In genomic region chr13:37369618-37370017, GRCh38 we compare ENCODE assay signal across 21 cellular contexts.
DNase-seq lines count a peak whose midpoint lies in the region; ATAC-seq and TF ChIP-seq lines count a peak whose summit lies in the region.
"Had no signal": no experiment of that assay in that cellular context is flagged by ENCODE, and none has a peak within 500 bp of the region (broad histone marks: within the 10 kb centered on the region; RNA-seq: fewer than 3 reads in every experiment).

No MANE protein-coding gene starts in this region.

- no peaks in the 10 kb centered on the region for H3K9me3 Mint-ChIP-seq in activated CD8-positive, alpha-beta T cell treated with anti-CD3 and anti-CD28 coated beads, Interleukin-2, amount 10 ng/mL, durations not matched to agents 7 days and 5 days (ENCODE audit: insufficient read depth)
- H3K9me3 Mint-ChIP-seq: activated T-cell treated with anti-CD3 and anti-CD28 coated beads, Interleukin-2, amount 50 U/mL, for 4 hours had no signal

- ATAC-seq in activated CD8-positive, alpha-beta T cell treated with anti-CD3 and anti-CD28 coated beads, Interleukin-2, amount 10 ng/mL, durations not matched to agents 7 days and 5 days = no peak
- ATAC-seq: activated CD4-positive, CD25-positive, alpha-beta regulatory T cell treated with anti-CD3 and anti-CD28 coated beads, Interleukin-2, amount 50 U/mL, for 24 hours; activated T-cell treated with anti-CD3 and anti-CD28 coated beads, Interleukin-2, amount 50 U/mL, for 4 hours; left cardiac atrium; natural killer cell treated with Interleukin-12 subunit alpha and Interleukin-12 subunit beta and Interleukin-15 and Interleukin-18, amount 100 ng/mL, for 72 hours had no signal

- H3K4me3 Mint-ChIP-seq in activated CD8-positive, alpha-beta T cell treated with anti-CD3 and anti-CD28 coated beads, Interleukin-2, amount 10 ng/mL, durations not matched to agents 7 days and 5 days = no peak overlapping the region
- H3K4me3 Mint-ChIP-seq: activated naive CD4-positive, alpha-beta T cell treated with anti-CD3 and anti-CD28 coated beads for 36 hours; activated T-cell treated with anti-CD3 and anti-CD28 coated beads, Interleukin-2, amount 50 U/mL, for 4 hours; natural killer cell treated with Interleukin-12 subunit alpha and Interleukin-12 subunit beta and Interleukin-15 and Interleukin-18, amount 100 ng/mL, for 72 hours had no signal

- no peaks in the 10 kb centered on the region for H3K27me3 ChIP-seq in skeletal muscle satellite cell (ENCODE audit: control insufficient read depth, insufficient read depth, low read length)
- H3K27me3 ChIP-seq in vagina = no peaks in the 10 kb centered on the region
- H3K27me3 ChIP-seq: ascending aorta, colonic mucosa, tibial nerve had no signal

- H3K4me1 ChIP-seq in skeletal muscle satellite cell (ENCODE audit: control insufficient read depth, insufficient read depth, low read length) (peaks cover 17% of the 10 kb centered on the region), vagina (no peaks in the 10 kb centered on the region)
- H3K4me1 ChIP-seq: ascending aorta, colonic mucosa, tibial nerve had no signal

- no peak for TF ChIP-seq CTCF in fibroblast of mammary gland (conservative IDR thresholded peaks at IDR 0.05; ENCODE audit: control insufficient read depth, insufficient read depth, low read depth, low read length)
- TF ChIP-seq CTCF in vagina (IDR thresholded peaks at IDR 0.05) = no peak

- DNase-seq in HCEC 1CT (peak; percentile 67), astrocyte of the hippocampus (ENCODE audit: low read depth, low spot score) (peak; percentile 28), fibroblast of mammary gland (ENCODE audit: low read depth) (peak; percentile 41), vagina (ENCODE audit: extremely low spot score in 2 of 2) (no peak), OCI-M1 (lab: John Stamatoyannopoulos, UW) (no peak)
- DNase-seq in activated CD8-positive, alpha-beta T cell treated with anti-CD3 and anti-CD28 coated beads, Interleukin-2, amount 10 ng/mL, durations not matched to agents 7 days and 5 days = no peak
- DNase-seq: activated naive CD4-positive, alpha-beta T cell treated with anti-CD3 and anti-CD28 coated beads for 36 hours; activated T-cell treated with anti-CD3 and anti-CD28 coated beads, Interleukin-2, amount 50 U/mL, for 4 hours; AML-193; colonic mucosa; DMS79; left cardiac atrium; NCI-H2081 treated with DMSO at 0.1 percent for 48 hours; NCI-H524; stimulated activated naive CD4-positive, alpha-beta T cell treated with Interleukin-2 at 50 U/mL for 16 hours had no signal

- H3K36me3 ChIP-seq in skeletal muscle satellite cell (ENCODE audit: insufficient read depth, low read length) = no peaks in the 10 kb centered on the region
- no peaks in the 10 kb centered on the region for H3K36me3 ChIP-seq in vagina
- H3K36me3 ChIP-seq: ascending aorta, colonic mucosa, tibial nerve had no signal

- H3K4me1 Mint-ChIP-seq in activated CD8-positive, alpha-beta T cell treated with anti-CD3 and anti-CD28 coated beads, Interleukin-2, amount 10 ng/mL, durations not matched to agents 7 days and 5 days (ENCODE audit: low read depth) = no peaks in the 10 kb centered on the region

- CTCF ChIA-PET in activated CD8-positive, alpha-beta T cell treated with anti-CD3 and anti-CD28 coated beads, Interleukin-2, amount 10 ng/mL, durations not matched to agents 7 days and 5 days (lab: Charles Lee) = no interaction called here

- H3K27ac ChIP-seq in vagina = no peak overlapping the region
- H3K27ac ChIP-seq: ascending aorta, colonic mucosa, skin epidermis, tibial nerve had no signal

- H3K9me3 ChIP-seq in skeletal muscle satellite cell (replicated peaks; ENCODE audit: low read length) = no peaks in the 10 kb centered on the region
- H3K9me3 ChIP-seq in vagina = no peaks in the 10 kb centered on the region
- H3K9me3 ChIP-seq: ascending aorta, colonic mucosa, tibial nerve had no signal

- peak overlapping the region; percentile 34 for H3K4me2 ChIP-seq in skeletal muscle satellite cell (ENCODE audit: low read length)

- no peaks in the 10 kb centered on the region for H3K27me3 Mint-ChIP-seq in activated CD8-positive, alpha-beta T cell treated with anti-CD3 and anti-CD28 coated beads, Interleukin-2, amount 10 ng/mL, durations not matched to agents 7 days and 5 days (ENCODE audit: low read depth)
- H3K27me3 Mint-ChIP-seq: natural killer cell treated with Interleukin-12 subunit alpha and Interleukin-12 subunit beta and Interleukin-15 and Interleukin-18, amount 100 ng/mL, for 72 hours had no signal

- no peaks in the 10 kb centered on the region for H3K36me3 Mint-ChIP-seq in activated CD8-positive, alpha-beta T cell treated with anti-CD3 and anti-CD28 coated beads, Interleukin-2, amount 10 ng/mL, durations not matched to agents 7 days and 5 days (ENCODE audit: low read depth)
- H3K36me3 Mint-ChIP-seq: natural killer cell treated with Interleukin-12 subunit alpha and Interleukin-12 subunit beta and Interleukin-15 and Interleukin-18, amount 100 ng/mL, for 72 hours had no signal

- intact Hi-C loops in vagina (cut with DNase I) = no loop called here

- H3K9ac ChIP-seq in skeletal muscle satellite cell (ENCODE audit: low read depth, low read length) = no peak overlapping the region

- no peak overlapping the region for H3K4me3 ChIP-seq in fibroblast of mammary gland (ENCODE audit: control insufficient read depth, low read depth, low read length)
- no peak overlapping the region for H3K4me3 ChIP-seq in skeletal muscle satellite cell (ENCODE audit: low read length)
- no peak overlapping the region for H3K4me3 ChIP-seq in vagina
- H3K4me3 ChIP-seq: ascending aorta, colonic mucosa, skin epidermis, tibial nerve had no signal

- TF ChIP-seq POLR2A in vagina (IDR thresholded peaks at IDR 0.05) = no peak

- POLR2A ChIA-PET in activated CD8-positive, alpha-beta T cell treated with anti-CD3 and anti-CD28 coated beads, Interleukin-2, amount 10 ng/mL, durations not matched to agents 7 days and 5 days (lab: Charles Lee) = no interaction called here

- no peak overlapping the region for H3K27ac Mint-ChIP-seq in activated CD8-positive, alpha-beta T cell treated with anti-CD3 and anti-CD28 coated beads, Interleukin-2, amount 10 ng/mL, durations not matched to agents 7 days and 5 days
- H3K27ac Mint-ChIP-seq: activated naive CD4-positive, alpha-beta T cell treated with anti-CD3 and anti-CD28 coated beads for 36 hours; natural killer cell treated with Interleukin-12 subunit alpha and Interleukin-12 subunit beta and Interleukin-15 and Interleukin-18, amount 100 ng/mL, for 72 hours had no signal

Comparison
In these comparisons a context has a peak if more than half of its experiments do, and no peak if none do; other contexts are left out.
1. DNase-seq: peak in HCEC 1CT (single experiment), astrocyte of the hippocampus (single experiment) and fibroblast of mammary gland (single experiment); none in vagina (0 of 2), OCI-M1 (single experiment) and activated CD8-positive, alpha-beta T cell treated with anti-CD3 and anti-CD28 coated beads, Interleukin-2, amount 10 ng/mL, durations not matched to agents 7 days and 5 days (single experiment).